In the genomic region with DNA sequence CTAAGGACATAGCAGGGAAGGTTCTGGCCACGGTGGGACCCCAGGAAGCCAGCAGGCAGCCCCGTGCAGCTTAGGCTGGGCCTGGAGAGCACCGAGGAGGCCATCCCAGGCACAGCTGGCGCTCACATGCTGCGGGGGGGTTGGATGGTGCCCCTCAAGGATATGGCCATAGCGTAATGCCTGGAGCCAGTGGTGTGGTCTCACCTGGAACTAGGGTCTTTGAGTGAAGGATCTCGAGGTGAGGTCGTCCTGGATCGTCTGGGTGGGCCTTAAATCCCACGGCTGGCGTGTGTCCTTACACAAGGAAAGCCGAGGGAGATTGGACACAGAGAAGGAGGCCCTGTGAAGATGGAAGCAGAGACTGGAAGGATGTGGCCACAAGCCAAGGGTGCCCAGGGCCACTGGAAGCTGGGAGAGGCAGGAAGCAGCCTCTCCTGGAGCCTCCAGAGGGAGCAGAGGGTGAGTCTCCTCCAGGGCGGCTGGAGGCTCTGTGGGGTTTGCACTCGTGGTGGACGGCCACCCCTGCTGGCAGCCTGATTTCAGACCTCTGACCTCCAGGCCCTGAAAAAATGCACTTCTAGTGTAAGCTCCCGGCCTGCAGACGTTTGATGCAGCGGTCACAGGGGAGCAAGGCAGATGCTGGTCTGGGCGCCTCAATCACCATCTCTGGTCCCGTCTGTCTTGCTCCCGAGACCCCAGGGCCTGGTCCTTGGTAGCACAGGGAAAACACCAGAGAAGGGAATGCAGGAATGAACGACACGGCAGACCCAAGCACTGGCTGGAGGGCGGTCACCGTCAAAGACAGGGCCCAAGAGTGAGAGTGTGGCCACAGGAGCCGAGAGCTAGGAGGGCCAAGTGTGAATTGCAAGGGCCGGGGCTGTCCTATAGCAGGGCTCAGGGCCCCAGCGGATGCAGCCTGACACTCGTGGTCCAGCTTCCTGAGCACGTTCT, we compare ENCODE assay signal across 28 cellular contexts.
DNase-seq lines count a peak whose midpoint lies in the region; ATAC-seq and TF ChIP-seq lines count a peak whose summit lies in the region.
"Had no signal": no experiment of that assay in that cellular context is flagged by ENCODE, and none has a peak within 500 bp of the region (broad histone marks: within the 10 kb centered on the region; RNA-seq: fewer than 3 reads in every experiment).

No MANE protein-coding gene starts in this region.

- DNase-seq in cardiac septum (ENCODE audit: low spot score) (peak; percentile 73), left ventricle myocardium inferior (no peak), osteoblast (ENCODE audit: insufficient read length, low spot score, missing footprints) (peak; percentile 72), aorta (peak in 1 of 2 donors; percentile 26)
- peak; percentile 6 for DNase-seq in activated naive CD4-positive, alpha-beta T cell treated with anti-CD3 and anti-CD28 coated beads, Interleukin-2, amount 50 U/mL, for 16 hours
- DNase-seq: activated CD8-positive, alpha-beta memory T cell treated with anti-CD3 and anti-CD28 coated beads, Interleukin-2, amount 50 U/mL, for 48 hours; activated gamma-delta T cell; amygdala; Calu3; DMS79 treated with DMSO at 0.1 percent for 48 hours; effector CD4-positive, alpha-beta T cell; GF-D8; natural killer cell; NCI-H1694; NCI-H524; SHP77; stimulated activated CD4-positive, alpha-beta T cell treated with anti-CD3 and anti-CD28 coated beads, Interleukin-4, amount 100 ng/mL, for 24 hours; substantia nigra had no signal

- H4K20me1 ChIP-seq in osteoblast (ENCODE audit: insufficient read depth, low read length), result no peaks in the 10 kb centered on the region

- WGBS in aorta, 2 donors, result 86% methylated on average over 30 of the region's 30 CpGs

- no peaks in the 10 kb centered on the region for H3K36me3 ChIP-seq in left ventricle myocardium inferior
- H3K36me3 ChIP-seq in osteoblast (ENCODE audit: insufficient read depth, low read length), result no peaks in the 10 kb centered on the region
- H3K36me3 ChIP-seq in aorta (ENCODE audit: control insufficient read depth in 1 of 2, insufficient read depth in 2 of 2, low read length in 1 of 2), result no peaks in the 10 kb centered on the region
- H3K36me3 ChIP-seq: breast epithelium, lower lobe of right lung, pancreas had no signal

- intact Hi-C loops in cardiac septum (cut with DNase I) (no loop called here), left ventricle myocardium inferior (cut with micrococcal nuclease) (no loop called here), aorta (cut with DNase I) (no loop called here)

- no peak for TF ChIP-seq CTCF in left ventricle myocardium inferior (IDR thresholded peaks at IDR 0.05; ENCODE audit: borderline replicate concordance)
- no peak for TF ChIP-seq CTCF in osteoblast (IDR thresholded peaks at IDR 0.05; ENCODE audit: extremely low read depth, low read depth, low read length)

- H3K4me1 ChIP-seq in left ventricle myocardium inferior (peaks cover 12% of the 10 kb centered on the region), osteoblast (ENCODE audit: insufficient read depth, low read length) (no peaks in the 10 kb centered on the region), aorta (ENCODE audit: control insufficient read depth in 1 of 2, insufficient read depth in 2 of 2, low read length in 2 of 2) (no peaks in the 10 kb centered on the region)
- H3K4me1 ChIP-seq: breast epithelium, lower lobe of right lung, pancreas had no signal

- no peaks in the 10 kb centered on the region for H3K79me2 ChIP-seq in osteoblast (ENCODE audit: insufficient read depth, low read length)

- H3K27me3 ChIP-seq in left ventricle myocardium inferior (ENCODE audit: low read depth), result peaks cover 62% of the 10 kb centered on the region
- no peaks in the 10 kb centered on the region for H3K27me3 ChIP-seq in osteoblast (ENCODE audit: insufficient read depth, low read length)
- no peaks in the 10 kb centered on the region for H3K27me3 ChIP-seq in aorta (ENCODE audit: control insufficient read depth in 1 of 2, insufficient read depth in 2 of 2, low read length in 1 of 2)
- H3K27me3 ChIP-seq: pancreas had no signal

- H3K4me3 ChIP-seq in left ventricle myocardium inferior (no peak overlapping the region), osteoblast (ENCODE audit: insufficient read depth, low read length) (no peak overlapping the region), aorta (ENCODE audit: low read length in 2 of 2) (no peak overlapping the region)
- H3K4me3 ChIP-seq: breast epithelium, lower lobe of right lung, pancreas had no signal

- ATAC-seq in aorta (ENCODE audit: low FRiP score) (peak; percentile 5), HG03571 (IDR thresholded peaks at IDR 0.05; ENCODE audit: unreplicated experiment) (no peak), GM21515 (IDR thresholded peaks at IDR 0.05; ENCODE audit: unreplicated experiment) (no peak)
- ATAC-seq: lower lobe of right lung; natural killer cell; pancreas; right cardiac atrium; stimulated activated effector memory CD8-positive, alpha-beta T cell treated with anti-CD3 and anti-CD28 coated beads, Interleukin-12 subunit alpha, Interleukin-12 subunit beta, amount 100 ng/mL, for 72 hours had no signal

- H3K9me3 ChIP-seq in left ventricle myocardium inferior (replicated peaks) (peaks cover 10% of the 10 kb centered on the region), osteoblast (ENCODE audit: low read depth, low read length) (no peaks in the 10 kb centered on the region), aorta (ENCODE audit: control insufficient read depth, low read length) (peaks cover 4% of the 10 kb centered on the region)
- H3K9me3 ChIP-seq: lower lobe of right lung, pancreas had no signal

- no peak overlapping the region for H3K4me2 ChIP-seq in osteoblast (ENCODE audit: insufficient read depth, low read length)

- H3K27ac ChIP-seq in left ventricle myocardium inferior (replicated peaks) (no peak overlapping the region), osteoblast (ENCODE audit: low read depth, low read length) (no peak overlapping the region), aorta (ENCODE audit: low read depth in 1 of 2, low read length in 2 of 2) (no peak overlapping the region)
- H3K27ac ChIP-seq: breast epithelium, C4-2B, epithelial cell of prostate, lower lobe of right lung, pancreas, VCaP had no signal

- H2AFZ ChIP-seq in osteoblast (ENCODE audit: low read length), result no peak overlapping the region
